In the genomic region with DNA sequence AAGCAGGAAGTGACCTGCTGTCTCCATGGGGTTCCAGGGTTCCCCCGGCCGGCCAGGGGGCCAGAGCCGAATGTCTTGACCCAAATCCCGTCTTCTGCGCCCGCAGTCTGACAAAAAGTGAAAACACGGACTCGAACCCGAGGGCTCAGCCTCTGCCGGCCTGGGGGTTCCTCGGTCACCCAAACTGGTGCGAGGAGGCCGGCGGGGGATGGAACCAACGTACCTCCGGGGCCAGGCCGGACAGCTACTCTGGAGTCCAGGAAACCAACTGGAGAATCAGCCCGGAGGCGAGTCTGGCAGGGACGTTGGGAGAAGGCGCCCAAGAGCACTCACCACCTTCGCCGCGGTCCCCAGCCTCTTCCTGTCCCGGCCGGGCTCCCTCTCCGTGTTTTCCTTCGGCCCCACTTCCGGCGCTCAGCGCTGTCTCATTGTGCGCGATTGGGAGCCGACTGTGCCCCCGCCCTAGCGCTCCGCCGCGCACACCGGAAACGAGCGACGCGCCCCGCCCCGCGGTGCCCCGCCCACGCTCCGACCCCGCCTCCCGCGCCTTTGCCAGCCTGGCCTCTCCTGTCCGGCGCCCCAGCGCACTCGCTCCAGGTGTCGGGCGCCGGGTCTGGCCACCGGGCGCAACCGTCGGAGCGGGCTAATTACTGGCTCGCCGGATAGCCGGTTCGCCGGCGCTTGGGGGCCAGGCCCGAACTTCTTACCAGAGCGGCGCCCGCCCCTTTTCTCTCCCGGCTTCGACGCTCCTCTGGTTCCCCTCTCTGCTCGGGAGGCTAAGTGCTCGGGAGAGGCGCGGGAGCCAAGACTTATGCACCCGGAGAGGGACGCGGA, we compare ENCODE assay signal across 1 cellular context.
TF ChIP-seq lines count a peak whose summit lies in the region.

A gene with protein sequence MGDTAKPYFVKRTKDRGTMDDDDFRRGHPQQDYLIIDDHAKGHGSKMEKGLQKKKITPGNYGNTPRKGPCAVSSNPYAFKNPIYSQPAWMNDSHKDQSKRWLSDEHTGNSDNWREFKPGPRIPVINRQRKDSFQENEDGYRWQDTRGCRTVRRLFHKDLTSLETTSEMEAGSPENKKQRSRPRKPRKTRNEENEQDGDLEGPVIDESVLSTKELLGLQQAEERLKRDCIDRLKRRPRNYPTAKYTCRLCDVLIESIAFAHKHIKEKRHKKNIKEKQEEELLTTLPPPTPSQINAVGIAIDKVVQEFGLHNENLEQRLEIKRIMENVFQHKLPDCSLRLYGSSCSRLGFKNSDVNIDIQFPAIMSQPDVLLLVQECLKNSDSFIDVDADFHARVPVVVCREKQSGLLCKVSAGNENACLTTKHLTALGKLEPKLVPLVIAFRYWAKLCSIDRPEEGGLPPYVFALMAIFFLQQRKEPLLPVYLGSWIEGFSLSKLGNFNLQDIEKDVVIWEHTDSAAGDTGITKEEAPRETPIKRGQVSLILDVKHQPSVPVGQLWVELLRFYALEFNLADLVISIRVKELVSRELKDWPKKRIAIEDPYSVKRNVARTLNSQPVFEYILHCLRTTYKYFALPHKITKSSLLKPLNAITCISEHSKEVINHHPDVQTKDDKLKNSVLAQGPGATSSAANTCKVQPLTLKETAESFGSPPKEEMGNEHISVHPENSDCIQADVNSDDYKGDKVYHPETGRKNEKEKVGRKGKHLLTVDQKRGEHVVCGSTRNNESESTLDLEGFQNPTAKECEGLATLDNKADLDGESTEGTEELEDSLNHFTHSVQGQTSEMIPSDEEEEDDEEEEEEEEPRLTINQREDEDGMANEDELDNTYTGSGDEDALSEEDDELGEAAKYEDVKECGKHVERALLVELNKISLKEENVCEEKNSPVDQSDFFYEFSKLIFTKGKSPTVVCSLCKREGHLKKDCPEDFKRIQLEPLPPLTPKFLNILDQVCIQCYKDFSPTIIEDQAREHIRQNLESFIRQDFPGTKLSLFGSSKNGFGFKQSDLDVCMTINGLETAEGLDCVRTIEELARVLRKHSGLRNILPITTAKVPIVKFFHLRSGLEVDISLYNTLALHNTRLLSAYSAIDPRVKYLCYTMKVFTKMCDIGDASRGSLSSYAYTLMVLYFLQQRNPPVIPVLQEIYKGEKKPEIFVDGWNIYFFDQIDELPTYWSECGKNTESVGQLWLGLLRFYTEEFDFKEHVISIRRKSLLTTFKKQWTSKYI (N-terminal part only) (minus strand): TSS at position 363 of the 834 bp plus-strand sequence. CDS start 1,211 bp downstream, outside the sequence.

TF ChIP-seq in K562, 482 proteins besides CTCF, POLR2A, EP300 and RAD21 (continued from another document and continues in another):
- TF ChIP-seq ARID2 (IDR thresholded peaks at IDR 0.05): no peak
- peak; percentile 61 for TF ChIP-seq SUPT5H (IDR thresholded peaks at IDR 0.05)
- TF ChIP-seq, protein P1, sequence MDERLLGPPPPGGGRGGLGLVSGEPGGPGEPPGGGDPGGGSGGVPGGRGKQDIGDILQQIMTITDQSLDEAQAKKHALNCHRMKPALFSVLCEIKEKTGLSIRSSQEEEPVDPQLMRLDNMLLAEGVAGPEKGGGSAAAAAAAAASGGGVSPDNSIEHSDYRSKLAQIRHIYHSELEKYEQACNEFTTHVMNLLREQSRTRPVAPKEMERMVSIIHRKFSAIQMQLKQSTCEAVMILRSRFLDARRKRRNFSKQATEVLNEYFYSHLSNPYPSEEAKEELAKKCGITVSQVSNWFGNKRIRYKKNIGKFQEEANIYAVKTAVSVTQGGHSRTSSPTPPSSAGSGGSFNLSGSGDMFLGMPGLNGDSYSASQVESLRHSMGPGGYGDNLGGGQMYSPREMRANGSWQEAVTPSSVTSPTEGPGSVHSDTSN (CRISPR knock-in tag; IDR thresholded peaks at IDR 0.05; ENCODE audit: low read depth): no peak
- TF ChIP-seq, protein P1 (tag; conservative IDR thresholded peaks at IDR 0.05; ENCODE audit: low read depth): no peak
- TF ChIP-seq, protein P2, sequence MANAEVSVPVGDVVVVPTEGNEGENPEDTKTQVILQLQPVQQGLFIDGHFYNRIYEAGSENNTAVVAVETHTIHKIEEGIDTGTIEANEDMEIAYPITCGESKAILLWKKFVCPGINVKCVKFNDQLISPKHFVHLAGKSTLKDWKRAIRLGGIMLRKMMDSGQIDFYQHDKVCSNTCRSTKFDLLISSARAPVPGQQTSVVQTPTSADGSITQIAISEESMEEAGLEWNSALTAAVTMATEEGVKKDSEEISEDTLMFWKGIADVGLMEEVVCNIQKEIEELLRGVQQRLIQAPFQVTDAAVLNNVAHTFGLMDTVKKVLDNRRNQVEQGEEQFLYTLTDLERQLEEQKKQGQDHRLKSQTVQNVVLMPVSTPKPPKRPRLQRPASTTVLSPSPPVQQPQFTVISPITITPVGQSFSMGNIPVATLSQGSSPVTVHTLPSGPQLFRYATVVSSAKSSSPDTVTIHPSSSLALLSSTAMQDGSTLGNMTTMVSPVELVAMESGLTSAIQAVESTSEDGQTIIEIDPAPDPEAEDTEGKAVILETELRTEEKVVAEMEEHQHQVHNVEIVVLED (CRISPR knock-in tag; IDR thresholded peaks at IDR 0.05): peak; percentile 84
- 0 out of 2 replicates have a peak, but pooled peaks have one; percentile 15 for TF ChIP-seq PML (IDR thresholded peaks at IDR 0.05; ENCODE audit: low read length)
- TF ChIP-seq, protein P3, sequence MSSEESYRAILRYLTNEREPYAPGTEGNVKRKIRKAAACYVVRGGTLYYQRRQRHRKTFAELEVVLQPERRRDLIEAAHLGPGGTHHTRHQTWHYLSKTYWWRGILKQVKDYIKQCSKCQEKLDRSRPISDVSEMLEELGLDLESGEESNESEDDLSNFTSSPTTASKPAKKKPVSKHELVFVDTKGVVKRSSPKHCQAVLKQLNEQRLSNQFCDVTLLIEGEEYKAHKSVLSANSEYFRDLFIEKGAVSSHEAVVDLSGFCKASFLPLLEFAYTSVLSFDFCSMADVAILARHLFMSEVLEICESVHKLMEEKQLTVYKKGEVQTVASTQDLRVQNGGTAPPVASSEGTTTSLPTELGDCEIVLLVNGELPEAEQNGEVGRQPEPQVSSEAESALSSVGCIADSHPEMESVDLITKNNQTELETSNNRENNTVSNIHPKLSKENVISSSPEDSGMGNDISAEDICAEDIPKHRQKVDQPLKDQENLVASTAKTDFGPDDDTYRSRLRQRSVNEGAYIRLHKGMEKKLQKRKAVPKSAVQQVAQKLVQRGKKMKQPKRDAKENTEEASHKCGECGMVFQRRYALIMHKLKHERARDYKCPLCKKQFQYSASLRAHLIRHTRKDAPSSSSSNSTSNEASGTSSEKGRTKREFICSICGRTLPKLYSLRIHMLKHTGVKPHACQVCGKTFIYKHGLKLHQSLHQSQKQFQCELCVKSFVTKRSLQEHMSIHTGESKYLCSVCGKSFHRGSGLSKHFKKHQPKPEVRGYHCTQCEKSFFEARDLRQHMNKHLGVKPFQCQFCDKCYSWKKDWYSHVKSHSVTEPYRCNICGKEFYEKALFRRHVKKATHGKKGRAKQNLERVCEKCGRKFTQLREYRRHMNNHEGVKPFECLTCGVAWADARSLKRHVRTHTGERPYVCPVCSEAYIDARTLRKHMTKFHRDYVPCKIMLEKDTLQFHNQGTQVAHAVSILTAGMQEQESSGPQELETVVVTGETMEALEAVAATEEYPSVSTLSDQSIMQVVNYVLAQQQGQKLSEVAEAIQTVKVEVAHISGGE (CRISPR knock-in tag; IDR thresholded peaks at IDR 0.05): peak; percentile 90 to 98 (median 97)
- TF ChIP-seq CBX1 (IDR thresholded peaks at IDR 0.05; ENCODE audit: low read depth): no peak; the same call in 1 of the 2 replicates
- no peak for TF ChIP-seq TARDBP (IDR thresholded peaks at IDR 0.05)
- TF ChIP-seq PHB (CRISPR knock-in tag; IDR thresholded peaks at IDR 0.05): no peak
- no peak for TF ChIP-seq CBX8 (IDR thresholded peaks at IDR 0.05; ENCODE audit: borderline replicate concordance, extremely low read depth, low read depth, low read length, poor library complexity, severe bottlenecking)
- no peak for TF ChIP-seq ZNF551 (CRISPR knock-in tag; IDR thresholded peaks at IDR 0.05)
- 0 out of 2 replicates have a peak, but pooled peaks have one; percentile 16 for TF ChIP-seq HLTF (IDR thresholded peaks at IDR 0.05)
- TF ChIP-seq, protein P4, sequence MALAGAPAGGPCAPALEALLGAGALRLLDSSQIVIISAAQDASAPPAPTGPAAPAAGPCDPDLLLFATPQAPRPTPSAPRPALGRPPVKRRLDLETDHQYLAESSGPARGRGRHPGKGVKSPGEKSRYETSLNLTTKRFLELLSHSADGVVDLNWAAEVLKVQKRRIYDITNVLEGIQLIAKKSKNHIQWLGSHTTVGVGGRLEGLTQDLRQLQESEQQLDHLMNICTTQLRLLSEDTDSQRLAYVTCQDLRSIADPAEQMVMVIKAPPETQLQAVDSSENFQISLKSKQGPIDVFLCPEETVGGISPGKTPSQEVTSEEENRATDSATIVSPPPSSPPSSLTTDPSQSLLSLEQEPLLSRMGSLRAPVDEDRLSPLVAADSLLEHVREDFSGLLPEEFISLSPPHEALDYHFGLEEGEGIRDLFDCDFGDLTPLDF (CRISPR knock-in tag; IDR thresholded peaks at IDR 0.05): 0 out of 2 replicates have a peak, but pooled peaks have one; percentile 33
- no peak for TF ChIP-seq ZNF583 (CRISPR knock-in tag; IDR thresholded peaks at IDR 0.05)
- TF ChIP-seq ZNF239 (CRISPR knock-in tag; IDR thresholded peaks at IDR 0.05): no peak
- peak; percentile 71 for TF ChIP-seq CCNT2 (IDR thresholded peaks at IDR 0.05; ENCODE audit: borderline replicate concordance, extremely low read depth, insufficient read length, low read depth, low read length)
- TF ChIP-seq, protein P5, sequence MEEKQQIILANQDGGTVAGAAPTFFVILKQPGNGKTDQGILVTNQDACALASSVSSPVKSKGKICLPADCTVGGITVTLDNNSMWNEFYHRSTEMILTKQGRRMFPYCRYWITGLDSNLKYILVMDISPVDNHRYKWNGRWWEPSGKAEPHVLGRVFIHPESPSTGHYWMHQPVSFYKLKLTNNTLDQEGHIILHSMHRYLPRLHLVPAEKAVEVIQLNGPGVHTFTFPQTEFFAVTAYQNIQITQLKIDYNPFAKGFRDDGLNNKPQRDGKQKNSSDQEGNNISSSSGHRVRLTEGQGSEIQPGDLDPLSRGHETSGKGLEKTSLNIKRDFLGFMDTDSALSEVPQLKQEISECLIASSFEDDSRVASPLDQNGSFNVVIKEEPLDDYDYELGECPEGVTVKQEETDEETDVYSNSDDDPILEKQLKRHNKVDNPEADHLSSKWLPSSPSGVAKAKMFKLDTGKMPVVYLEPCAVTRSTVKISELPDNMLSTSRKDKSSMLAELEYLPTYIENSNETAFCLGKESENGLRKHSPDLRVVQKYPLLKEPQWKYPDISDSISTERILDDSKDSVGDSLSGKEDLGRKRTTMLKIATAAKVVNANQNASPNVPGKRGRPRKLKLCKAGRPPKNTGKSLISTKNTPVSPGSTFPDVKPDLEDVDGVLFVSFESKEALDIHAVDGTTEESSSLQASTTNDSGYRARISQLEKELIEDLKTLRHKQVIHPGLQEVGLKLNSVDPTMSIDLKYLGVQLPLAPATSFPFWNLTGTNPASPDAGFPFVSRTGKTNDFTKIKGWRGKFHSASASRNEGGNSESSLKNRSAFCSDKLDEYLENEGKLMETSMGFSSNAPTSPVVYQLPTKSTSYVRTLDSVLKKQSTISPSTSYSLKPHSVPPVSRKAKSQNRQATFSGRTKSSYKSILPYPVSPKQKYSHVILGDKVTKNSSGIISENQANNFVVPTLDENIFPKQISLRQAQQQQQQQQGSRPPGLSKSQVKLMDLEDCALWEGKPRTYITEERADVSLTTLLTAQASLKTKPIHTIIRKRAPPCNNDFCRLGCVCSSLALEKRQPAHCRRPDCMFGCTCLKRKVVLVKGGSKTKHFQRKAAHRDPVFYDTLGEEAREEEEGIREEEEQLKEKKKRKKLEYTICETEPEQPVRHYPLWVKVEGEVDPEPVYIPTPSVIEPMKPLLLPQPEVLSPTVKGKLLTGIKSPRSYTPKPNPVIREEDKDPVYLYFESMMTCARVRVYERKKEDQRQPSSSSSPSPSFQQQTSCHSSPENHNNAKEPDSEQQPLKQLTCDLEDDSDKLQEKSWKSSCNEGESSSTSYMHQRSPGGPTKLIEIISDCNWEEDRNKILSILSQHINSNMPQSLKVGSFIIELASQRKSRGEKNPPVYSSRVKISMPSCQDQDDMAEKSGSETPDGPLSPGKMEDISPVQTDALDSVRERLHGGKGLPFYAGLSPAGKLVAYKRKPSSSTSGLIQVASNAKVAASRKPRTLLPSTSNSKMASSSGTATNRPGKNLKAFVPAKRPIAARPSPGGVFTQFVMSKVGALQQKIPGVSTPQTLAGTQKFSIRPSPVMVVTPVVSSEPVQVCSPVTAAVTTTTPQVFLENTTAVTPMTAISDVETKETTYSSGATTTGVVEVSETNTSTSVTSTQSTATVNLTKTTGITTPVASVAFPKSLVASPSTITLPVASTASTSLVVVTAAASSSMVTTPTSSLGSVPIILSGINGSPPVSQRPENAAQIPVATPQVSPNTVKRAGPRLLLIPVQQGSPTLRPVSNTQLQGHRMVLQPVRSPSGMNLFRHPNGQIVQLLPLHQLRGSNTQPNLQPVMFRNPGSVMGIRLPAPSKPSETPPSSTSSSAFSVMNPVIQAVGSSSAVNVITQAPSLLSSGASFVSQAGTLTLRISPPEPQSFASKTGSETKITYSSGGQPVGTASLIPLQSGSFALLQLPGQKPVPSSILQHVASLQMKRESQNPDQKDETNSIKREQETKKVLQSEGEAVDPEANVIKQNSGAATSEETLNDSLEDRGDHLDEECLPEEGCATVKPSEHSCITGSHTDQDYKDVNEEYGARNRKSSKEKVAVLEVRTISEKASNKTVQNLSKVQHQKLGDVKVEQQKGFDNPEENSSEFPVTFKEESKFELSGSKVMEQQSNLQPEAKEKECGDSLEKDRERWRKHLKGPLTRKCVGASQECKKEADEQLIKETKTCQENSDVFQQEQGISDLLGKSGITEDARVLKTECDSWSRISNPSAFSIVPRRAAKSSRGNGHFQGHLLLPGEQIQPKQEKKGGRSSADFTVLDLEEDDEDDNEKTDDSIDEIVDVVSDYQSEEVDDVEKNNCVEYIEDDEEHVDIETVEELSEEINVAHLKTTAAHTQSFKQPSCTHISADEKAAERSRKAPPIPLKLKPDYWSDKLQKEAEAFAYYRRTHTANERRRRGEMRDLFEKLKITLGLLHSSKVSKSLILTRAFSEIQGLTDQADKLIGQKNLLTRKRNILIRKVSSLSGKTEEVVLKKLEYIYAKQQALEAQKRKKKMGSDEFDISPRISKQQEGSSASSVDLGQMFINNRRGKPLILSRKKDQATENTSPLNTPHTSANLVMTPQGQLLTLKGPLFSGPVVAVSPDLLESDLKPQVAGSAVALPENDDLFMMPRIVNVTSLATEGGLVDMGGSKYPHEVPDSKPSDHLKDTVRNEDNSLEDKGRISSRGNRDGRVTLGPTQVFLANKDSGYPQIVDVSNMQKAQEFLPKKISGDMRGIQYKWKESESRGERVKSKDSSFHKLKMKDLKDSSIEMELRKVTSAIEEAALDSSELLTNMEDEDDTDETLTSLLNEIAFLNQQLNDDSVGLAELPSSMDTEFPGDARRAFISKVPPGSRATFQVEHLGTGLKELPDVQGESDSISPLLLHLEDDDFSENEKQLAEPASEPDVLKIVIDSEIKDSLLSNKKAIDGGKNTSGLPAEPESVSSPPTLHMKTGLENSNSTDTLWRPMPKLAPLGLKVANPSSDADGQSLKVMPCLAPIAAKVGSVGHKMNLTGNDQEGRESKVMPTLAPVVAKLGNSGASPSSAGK (IDR thresholded peaks at IDR 0.05): peak; percentile 44; the same call in 1 of the 2 replicates
